Comparison of ENCODE assay signal across 11 cellular contexts in the genomic region with DNA sequence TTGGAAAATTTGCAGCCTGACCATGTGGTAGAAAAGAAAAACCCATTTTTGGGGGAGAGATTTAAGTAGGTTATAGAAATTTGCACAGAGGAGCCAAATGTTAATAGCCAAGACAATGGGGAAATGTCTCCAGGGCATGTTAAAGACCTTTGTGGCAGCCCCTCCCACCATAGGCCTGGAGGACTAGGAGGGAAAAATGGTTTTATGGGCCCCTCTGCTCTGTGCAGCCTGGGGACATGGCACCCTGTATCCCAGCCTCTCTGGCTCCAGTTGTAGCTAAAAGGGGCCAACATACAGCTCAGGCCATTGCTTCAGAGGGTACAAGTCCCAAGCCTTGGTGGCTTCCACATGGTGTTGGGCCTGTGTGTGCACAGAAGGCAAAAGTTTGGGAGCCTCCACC.
"Had no signal": no experiment of that assay in that cellular context is flagged by ENCODE, and none has a peak within 500 bp of the region (broad histone marks: within the 10 kb centered on the region; RNA-seq: fewer than 3 reads in every experiment).

No MANE protein-coding gene starts in this region.

- H3K4me2 ChIP-seq: GM23338 had no signal

- H3K4me3 ChIP-seq: GM23248, GM23338, HAP-1 had no signal

- H3K4me1 ChIP-seq: HAP-1 had no signal

- DNase-seq: GM23248, GOT3, H7, H9, HCEC 1CT, HFFc6 had no signal

- H3K27ac ChIP-seq: GM23248 had no signal

- FAIRE-seq: H1, H54 had no signal

- ATAC-seq: GM23338, HCT116 had no signal

- H3K36me3 ChIP-seq: HAP-1 had no signal
